Comparison of ENCODE assay signal across 1 cellular context in the genomic region with DNA sequence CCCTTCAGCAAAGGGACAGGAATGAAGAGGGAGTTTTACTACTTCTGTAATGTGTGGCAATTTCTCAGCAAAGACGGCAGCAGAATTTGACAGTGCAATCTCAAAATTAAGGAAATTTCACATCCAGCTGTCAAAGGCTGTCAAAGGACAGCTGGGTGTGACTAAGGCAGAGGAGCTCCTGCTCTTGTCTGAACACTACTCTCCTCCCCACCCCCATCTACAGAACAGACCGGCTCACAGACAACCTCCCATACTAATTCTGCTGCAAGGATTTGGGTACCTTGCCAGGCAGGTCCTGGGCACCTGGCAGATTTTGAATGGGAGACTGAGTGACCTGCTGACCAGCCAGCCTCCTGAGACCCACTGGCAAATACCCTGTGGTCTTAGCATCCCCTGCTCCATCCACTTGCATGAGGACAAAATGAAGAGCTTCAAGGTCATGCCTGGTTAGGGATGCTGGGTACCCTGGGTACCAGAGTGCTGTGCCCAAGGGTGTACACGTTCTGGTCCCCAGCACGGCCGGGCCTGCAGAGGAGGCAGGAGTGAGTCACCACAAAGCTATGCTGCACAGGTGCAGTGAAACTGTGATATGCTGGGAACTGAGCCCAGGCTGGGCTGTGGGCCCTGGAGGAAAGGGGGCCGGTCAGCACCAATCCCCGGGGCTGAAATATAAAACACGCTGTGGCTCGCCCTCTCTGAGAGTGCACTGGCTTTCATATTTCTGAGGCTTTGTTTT.
TF ChIP-seq lines count a peak whose summit lies in the region.

No MANE protein-coding gene starts in this region.

TF ChIP-seq in HEK293T, 16 proteins besides CTCF, POLR2A, EP300 and RAD21 (continued from another document):
- no peak for TF ChIP-seq SP1 (IDR thresholded peaks at IDR 0.05)
- TF ChIP-seq NFRKB (IDR thresholded peaks at IDR 0.05), result no peak
- no peak for TF ChIP-seq LEF1 (IDR thresholded peaks at IDR 0.05; ENCODE audit: borderline replicate concordance)
- TF ChIP-seq, protein P1, sequence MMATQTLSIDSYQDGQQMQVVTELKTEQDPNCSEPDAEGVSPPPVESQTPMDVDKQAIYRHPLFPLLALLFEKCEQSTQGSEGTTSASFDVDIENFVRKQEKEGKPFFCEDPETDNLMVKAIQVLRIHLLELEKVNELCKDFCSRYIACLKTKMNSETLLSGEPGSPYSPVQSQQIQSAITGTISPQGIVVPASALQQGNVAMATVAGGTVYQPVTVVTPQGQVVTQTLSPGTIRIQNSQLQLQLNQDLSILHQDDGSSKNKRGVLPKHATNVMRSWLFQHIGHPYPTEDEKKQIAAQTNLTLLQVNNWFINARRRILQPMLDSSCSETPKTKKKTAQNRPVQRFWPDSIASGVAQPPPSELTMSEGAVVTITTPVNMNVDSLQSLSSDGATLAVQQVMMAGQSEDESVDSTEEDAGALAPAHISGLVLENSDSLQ (IDR thresholded peaks at IDR 0.05), result no peak
- TF ChIP-seq BHLHE40 (IDR thresholded peaks at IDR 0.05; ENCODE audit: borderline replicate concordance), result no peak
